10 cellular contexts compared by ENCODE assay signal in genomic region chr11:131549099-131549498, GRCh38.
"Had no signal": no experiment of that assay in that cellular context is flagged by ENCODE, and none has a peak within 500 bp of the region (broad histone marks: within the 10 kb centered on the region; RNA-seq: fewer than 3 reads in every experiment).

No MANE protein-coding gene starts in this region.

- DNase-seq: GM23248, GOT3, H7, H9, HCEC 1CT, HFFc6 had no signal

- H3K4me3 ChIP-seq: GM23248, GM23338, HAP-1 had no signal

- H3K9me3 Mint-ChIP-seq: GM23338, H9, HFFc6 had no signal

- H3K9ac ChIP-seq: GM23248 had no signal

- H3K36me3 ChIP-seq: HAP-1 had no signal

- H3K27ac Mint-ChIP-seq: GM23338, H9, HFFc6 had no signal

- ATAC-seq: GM23338, HCT116 had no signal

- FAIRE-seq: H54 had no signal

- H3K4me2 ChIP-seq: GM23338 had no signal

- H3K4me3 Mint-ChIP-seq: GM23338, H9, HFFc6 had no signal

- H2AFZ ChIP-seq: GM23248, GM23338 had no signal

- H3K27ac ChIP-seq: GM23248 had no signal

- H3K4me1 ChIP-seq: HAP-1 had no signal

- H3K9me3 ChIP-seq: HAP-1 had no signal
